In the genomic region with DNA sequence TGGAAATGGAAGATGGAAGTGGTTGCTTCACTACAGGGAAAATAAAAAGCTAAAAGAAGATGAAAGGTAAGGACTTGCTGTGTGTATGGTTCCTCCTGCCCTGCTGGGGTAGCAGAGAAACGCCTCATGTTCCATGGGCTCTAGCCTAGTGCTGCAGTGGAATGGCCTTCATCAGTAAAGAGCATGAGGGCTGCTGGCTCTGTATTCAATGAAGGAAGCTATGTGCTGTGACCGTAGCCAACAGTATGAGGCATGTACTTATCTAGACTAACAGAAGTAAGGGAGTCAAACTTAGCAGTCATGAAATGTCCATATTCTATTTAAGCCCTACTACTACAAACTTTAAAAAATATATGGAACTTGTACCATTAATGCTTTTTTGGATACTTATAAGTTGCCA, we compare ENCODE assay signal across 19 cellular contexts. TPM values are rescaled to one million over a fixed set of nuclear protein-coding genes. Genes with fewer than 3 reads are reported as not detected.
DNase-seq lines count a peak whose midpoint lies in the region; ATAC-seq, FAIRE-seq and TF ChIP-seq lines count a peak whose summit lies in the region.
"Had no signal": no experiment of that assay in that cellular context is flagged by ENCODE, and none has a peak within 500 bp of the region (broad histone marks: within the 10 kb centered on the region; RNA-seq: fewer than 3 reads in every experiment).

No MANE protein-coding gene starts in this region.

- H3K79me2 ChIP-seq in HepG2 (ENCODE audit: insufficient read depth, low read length): no peaks in the 10 kb centered on the region

- H4K20me1 ChIP-seq in HepG2 (ENCODE audit: insufficient read depth, low read length): peaks cover 5% of the 10 kb centered on the region; the same call in 1 of the 2 replicates

- no peak overlapping the region for H3K4me3 Mint-ChIP-seq in activated CD4-positive, alpha-beta T cell treated with anti-CD3 and anti-CD28 coated beads for 36 hours
- no peak overlapping the region for H3K4me3 Mint-ChIP-seq in memory B cell

- in situ Hi-C loops in HepG2 (cut with HindIII; ENCODE audit: extremely low pct_ligation_motif_present, low pct_unique_long_range_greater_than_20kb): no loop called here

- intact Hi-C loops in activated CD4-positive, alpha-beta T cell treated with anti-CD3 and anti-CD28 coated beads for 36 hours (cut with DNase I, micrococcal nuclease): no loop called here
- intact Hi-C loops in HepG2 (cut with micrococcal nuclease; ENCODE audit: unreplicated experiment): no loop called here
- intact Hi-C loops in right lobe of liver (cut with DNase I): no loop called here

- H3K9me3 ChIP-seq in HepG2 (ENCODE audit: low read length) (no peaks in the 10 kb centered on the region), right lobe of liver (no peaks in the 10 kb centered on the region)
- H3K9me3 ChIP-seq: neutrophil, tibial nerve had no signal

- TF ChIP-seq CTCF in HepG2 (CRISPR knock-in tag; IDR thresholded peaks at IDR 0.05) (no peak), right lobe of liver (IDR thresholded peaks at IDR 0.05) (no peak), RWPE1 (conservative IDR thresholded peaks at IDR 0.05; ENCODE audit: low read depth) (no peak)

- POLR2A ChIA-PET in activated CD4-positive, alpha-beta T cell treated with anti-CD3 and anti-CD28 coated beads for 36 hours (lab: Charles Lee): no interaction called here
- POLR2A ChIA-PET in HepG2 (lab: Yijun Ruan, JAX) (no interaction called here), RWPE1 (lab: Yijun Ruan, JAX; ENCODE audit: low non-redundant PET) (no interaction called here)

- no peaks in the 10 kb centered on the region for H3K27me3 Mint-ChIP-seq in activated CD4-positive, alpha-beta T cell treated with anti-CD3 and anti-CD28 coated beads for 36 hours
- no peaks in the 10 kb centered on the region for H3K27me3 Mint-ChIP-seq in memory B cell

- no peak for TF ChIP-seq EP300 in HepG2 (IDR thresholded peaks at IDR 0.05; ENCODE audit: low read depth in 2 of 2, low read length in 2 of 2)
- no peak for TF ChIP-seq EP300 in HepG2 (CRISPR knock-in tag; IDR thresholded peaks at IDR 0.05; ENCODE audit: borderline replicate concordance)

- no peak for TF ChIP-seq RAD21 in HepG2 (CRISPR knock-in tag; IDR thresholded peaks at IDR 0.05)

- TF ChIP-seq POLR2A in HepG2 (IDR thresholded peaks at IDR 0.05; ENCODE audit: insufficient read depth in 1 of 2, low read depth in 2 of 2, low read length in 2 of 2) (no peak), right lobe of liver (IDR thresholded peaks at IDR 0.05) (no peak)

- H3K36me3 ChIP-seq in HepG2 (replicated peaks in 1 of 2; ENCODE audit: control insufficient read depth in 1 of 2, insufficient read depth in 2 of 2, low read length in 2 of 2) (peaks cover 11 to 63% of the 10 kb centered on the region in 2 experiments), right lobe of liver (peaks cover 10 to 38% (median 15%) of the 10 kb centered on the region in 4 donors)

- H3K4me1 Mint-ChIP-seq in activated CD4-positive, alpha-beta T cell treated with anti-CD3 and anti-CD28 coated beads for 36 hours: peaks cover 5% of the 10 kb centered on the region
- no peaks in the 10 kb centered on the region for H3K4me1 Mint-ChIP-seq in memory B cell

- H3K27ac Mint-ChIP-seq in activated CD4-positive, alpha-beta T cell treated with anti-CD3 and anti-CD28 coated beads for 36 hours: peak overlapping the region; percentile 32
- H3K27ac Mint-ChIP-seq in memory B cell: peak overlapping the region; percentile 72

- FAIRE-seq in HepG2 (lab: Jason Lieb, UNC): no peak
- FAIRE-seq: small intestine had no signal

- peaks cover 8% of the 10 kb centered on the region for H3K4me1 ChIP-seq in HepG2 (ENCODE audit: insufficient read depth, low read length)
- peaks cover 0 to 13% (median 5%) of the 10 kb centered on the region in 4 donors for H3K4me1 ChIP-seq in right lobe of liver
- H3K4me1 ChIP-seq: tibial nerve had no signal

- 97% methylated on average over 2 of the region's 2 CpGs for WGBS in HepG2 (ENCODE audit: low lambda C conversion rate)
- 89% methylated on average over 2 of the region's 2 CpGs for WGBS in right lobe of liver (ENCODE audit: insufficient coverage, low coverage, low lambda C conversion rate, missing lambda C conversion rate)

- no TSS peak for BruUV-seq in HepG2 (replicated peaks; lab: Mats Ljungman, UMichigan)

- ATAC-seq in activated CD4-positive, alpha-beta T cell treated with anti-CD3 and anti-CD28 coated beads for 36 hours: no peak
- ATAC-seq in HepG2 (peak; percentile 34), right lobe of liver (no peak), memory B cell (ENCODE audit: low read depth) (no peak), GM19397 (IDR thresholded peaks at IDR 0.05; ENCODE audit: unreplicated experiment) (no peak)

- no peak overlapping the region for H2AFZ ChIP-seq in HepG2 (ENCODE audit: low read length)

- H3K4me2 ChIP-seq in HepG2 (ENCODE audit: low read depth, low read length): no peak overlapping the region

- H3K27ac ChIP-seq in HepG2 (ENCODE audit: extremely low read length, insufficient read depth, low read length) (no peak overlapping the region), right lobe of liver (no peak overlapping the region), RWPE1 (no peak overlapping the region)
- H3K27ac ChIP-seq: epithelial cell of prostate, neutrophil, tibial nerve had no signal

- CTCF ChIA-PET in activated CD4-positive, alpha-beta T cell treated with anti-CD3 and anti-CD28 coated beads for 36 hours (lab: Charles Lee): no interaction called here
- CTCF ChIA-PET in HepG2 (lab: Yijun Ruan, JAX; ENCODE audit: low intra/inter-chr PET ratio, low total read pairs) (no interaction called here), RWPE1 (lab: Yijun Ruan, JAX) (no interaction called here)

- no peak for DNase-seq in activated CD4-positive, alpha-beta T cell treated with anti-CD3 and anti-CD28 coated beads for 36 hours
- DNase-seq in activated CD4-positive, alpha-beta T cell treated with anti-CD3 and anti-CD28 coated beads for 48 hours: no peak
- DNase-seq in HepG2 (ENCODE audit: low spot score) (no peak), right lobe of liver (no peak), memory B cell (ENCODE audit: low spot score in 2 of 2) (no peak), RKO (ENCODE audit: low spot score) (no peak), RWPE1 (ENCODE audit: low spot score) (no peak)
- DNase-seq: activated naive CD4-positive, alpha-beta T cell treated with Interleukin-2 at 50 U/mL for 16 hours; AML-193; head of caudate nucleus; Kasumi-1; NCI-H1694; NCI-H69; small intestine; stimulated activated naive CD4-positive, alpha-beta T cell treated with Interleukin-2 at 50 U/mL for 16 hours had no signal

- H3K9me3 Mint-ChIP-seq in activated CD4-positive, alpha-beta T cell treated with anti-CD3 and anti-CD28 coated beads for 36 hours (ENCODE audit: low read depth): no peaks in the 10 kb centered on the region
- no peaks in the 10 kb centered on the region for H3K9me3 Mint-ChIP-seq in memory B cell

- H3K27me3 ChIP-seq in HepG2 (ENCODE audit: control insufficient read depth in 1 of 2, insufficient read depth in 2 of 2, low read length in 2 of 2) (no peaks in the 10 kb centered on the region), right lobe of liver (no peaks in the 10 kb centered on the region)
- H3K27me3 ChIP-seq: neutrophil, tibial nerve had no signal

- H3K9ac ChIP-seq in HepG2 (ENCODE audit: insufficient read depth, low read depth, low read length): no peak overlapping the region

- H3K36me3 Mint-ChIP-seq in activated CD4-positive, alpha-beta T cell treated with anti-CD3 and anti-CD28 coated beads for 36 hours (ENCODE audit: low read depth): peaks cover 57% of the 10 kb centered on the region
- peaks cover 29% of the 10 kb centered on the region for H3K36me3 Mint-ChIP-seq in memory B cell

- H3K4me3 ChIP-seq in HepG2 (replicated peaks in 1 of 3; ENCODE audit: insufficient read depth in 1 of 3, low read depth in 2 of 3, low read length in 3 of 3) (no peak overlapping the region), right lobe of liver (no peak overlapping the region)
- H3K4me3 ChIP-seq: tibial nerve had no signal

TF ChIP-seq in HepG2, 621 proteins besides CTCF, POLR2A, EP300 and RAD21 (continues in another document):
- TF ChIP-seq, protein P1, sequence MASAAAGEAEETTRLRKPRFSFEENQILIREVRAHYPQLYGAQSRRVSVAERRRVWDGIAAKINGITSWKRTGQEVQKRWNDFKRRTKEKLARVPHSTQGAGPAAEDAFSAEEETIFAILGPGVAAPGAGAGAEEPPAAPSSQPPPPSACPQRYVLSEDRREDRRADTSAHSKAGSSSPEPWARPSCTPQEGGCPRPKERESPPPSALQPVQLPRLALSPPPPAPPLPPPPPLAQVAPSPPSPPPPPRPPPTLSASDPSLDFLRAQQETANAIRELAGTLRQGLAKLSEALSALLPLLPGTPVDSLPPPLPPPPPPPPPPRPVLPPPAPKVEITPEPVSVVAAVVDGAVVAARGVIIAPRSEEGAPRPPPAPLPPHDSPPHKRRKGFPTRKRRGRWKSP (CRISPR knock-in tag; IDR thresholded peaks at IDR 0.05): no peak

RNA-seq across cellular contexts. Expression of a gene that starts 54.3 kb away (rescaled TPM):
- total RNA-seq in activated CD4-positive, alpha-beta T cell treated with anti-CD3 and anti-CD28 coated beads for 36 hours: 100 to 1,000 TPM; 276 to 290 TPM
- total RNA-seq in HepG2 (2016; rRNA removed; fragmentation: Illumina TruSeq; extraction: Trizol) (477 and 756 TPM in 2 replicates), right lobe of liver (100 to 1,000 TPM; 116 to 228 (median 128) TPM)
- total RNA-seq in HepG2 (2016; cell fraction: cytosol; rRNA removed; fragmentation: Illumina TruSeq; extraction: Trizol; ENCODE audit: low read depth): 312 and 326 TPM in 2 replicates
- 471 and 770 TPM in 2 replicates for total RNA-seq in HepG2 (2016; cell fraction: insoluble cytoplasmic fraction; rRNA removed; fragmentation: Illumina TruSeq; extraction: Trizol)
- 290 and 338 TPM in 2 replicates for total RNA-seq in HepG2 (2016; cell fraction: membrane; rRNA removed; fragmentation: Illumina TruSeq; extraction: Trizol)
- 188 and 200 TPM in 2 replicates for total RNA-seq in HepG2 (2016; cell fraction: nucleus; rRNA removed; fragmentation: Illumina TruSeq; extraction: Trizol)
- 118 and 153 TPM in 2 replicates for polyA plus RNA-seq in HepG2 (2011; rRNA removed)
- polyA plus RNA-seq in HepG2 (2011; cell fraction: cytosol; rRNA removed): 141 and 159 TPM in 2 replicates
- polyA plus RNA-seq in HepG2 (2011; cell fraction: nucleus; rRNA removed): 45.6 and 58.6 TPM in 2 replicates
- polyA plus RNA-seq in HepG2 (2012): 245 and 302 TPM in 2 replicates
- polyA plus RNA-seq in HepG2 (2016; cell fraction: cytosol; fragmentation: Illumina TruSeq; extraction: Trizol; ENCODE audit: low read depth): 68.6 and 71.1 TPM in 2 replicates
- polyA plus RNA-seq in HepG2 (2016; cell fraction: insoluble cytoplasmic fraction; fragmentation: Illumina TruSeq; extraction: Trizol; ENCODE audit: low read depth): 588 and 612 TPM in 2 replicates
- polyA plus RNA-seq in HepG2 (2016; cell fraction: membrane; fragmentation: Illumina TruSeq; extraction: Trizol; ENCODE audit: low read depth): 141 and 156 TPM in 2 replicates
- polyA plus RNA-seq in HepG2 (2016; cell fraction: nucleus; fragmentation: Illumina TruSeq; extraction: Trizol; ENCODE audit: insufficient read depth, low read depth): 190 and 195 TPM in 2 replicates
- 88.7 and 522 TPM in 2 replicates for polyA minus RNA-seq in HepG2 (2011; rRNA and poly(A)+ RNA removed; ENCODE audit: low replicate concordance)
- 285 and 334 TPM in 2 replicates for polyA minus RNA-seq in HepG2 (2011; cell fraction: cytosol; rRNA and poly(A)+ RNA removed)
- 112 and 162 TPM in 2 replicates for polyA minus RNA-seq in HepG2 (2011; cell fraction: nucleus; rRNA and poly(A)+ RNA removed)
